8 cellular contexts compared by ENCODE assay signal in the genomic region with DNA sequence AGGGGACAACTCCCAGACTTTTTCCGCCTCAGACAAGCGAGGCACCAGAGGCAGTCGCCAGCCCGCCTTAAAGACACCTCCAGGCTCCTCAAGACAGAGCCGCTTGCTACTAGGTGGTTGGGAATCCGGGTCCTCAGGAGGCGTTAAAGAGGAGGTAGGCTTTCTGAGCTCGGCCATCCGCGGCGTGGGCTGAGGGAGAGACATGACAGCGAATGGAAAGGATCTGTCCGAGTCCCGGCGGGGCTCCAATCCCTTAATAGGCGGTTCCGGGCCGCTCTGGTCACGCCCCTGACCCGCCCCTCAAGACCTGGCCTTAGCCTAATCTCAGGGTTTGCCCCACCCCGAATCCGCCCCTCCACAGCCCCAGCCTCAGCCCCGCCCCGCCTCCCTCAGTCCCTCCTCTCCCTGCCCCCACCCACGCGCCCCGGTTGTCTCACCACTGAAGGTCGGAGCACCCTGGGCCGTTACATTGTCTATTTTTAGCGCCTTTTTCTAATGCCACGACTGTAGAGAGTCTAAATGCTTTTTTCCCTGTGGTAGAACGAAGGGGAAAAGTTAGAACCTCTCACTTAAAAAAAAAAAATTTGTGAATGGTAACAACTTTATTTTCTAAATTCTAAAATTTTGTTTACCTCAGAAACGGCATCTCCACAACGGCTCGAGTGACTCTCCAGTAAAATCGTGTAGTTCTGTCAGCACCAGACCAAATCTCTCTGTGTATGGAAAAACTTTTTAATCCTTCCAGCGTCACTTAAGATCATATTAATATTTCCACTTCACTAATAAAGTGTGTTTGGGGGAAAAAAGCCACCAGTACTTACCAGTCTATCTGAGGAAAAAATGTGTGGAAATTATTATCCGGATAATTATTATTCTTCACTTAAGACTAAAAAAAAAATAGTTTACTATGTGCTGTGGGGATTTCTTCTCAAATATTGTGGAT. TPM values are rescaled to one million over a fixed set of nuclear protein-coding genes. Genes with fewer than 3 reads are reported as not detected.
DNase-seq lines count a peak whose midpoint lies in the region; ATAC-seq and TF ChIP-seq lines count a peak whose summit lies in the region.

TSS of gene RAD51AP2 (minus strand) at position 229 of the 943 bp plus-strand sequence. CDS start at position 204, 25 bp downstream.

- no peaks in the 10 kb centered on the region for H3K36me3 ChIP-seq in HCT116 (ENCODE audit: control insufficient read depth in 1 of 2, insufficient read depth in 2 of 2, low read length in 2 of 2)

- no peaks in the 10 kb centered on the region for H3K9me2 ChIP-seq in HCT116 (ENCODE audit: insufficient read depth)

- peak within 1 kb of the TSS; percentile 54 for H3K9ac ChIP-seq in HCT116 (ENCODE audit: low read length)

- H3K27ac ChIP-seq in HCT116 (ENCODE audit: low read depth, low read length), result no peak within 1 kb of the TSS

- ATAC-seq in HCT116 (peak; percentile 94), WTC11 (peak; percentile 91)

- peak within 1 kb of the TSS; percentile 95 for H2AFZ ChIP-seq in HCT116 (ENCODE audit: low read depth, low read length, poor library complexity, severe bottlenecking)

- H3K27me3 ChIP-seq in HCT116 (ENCODE audit: insufficient read depth, low read length), result no peaks in the 10 kb centered on the region

- H3K4me2 ChIP-seq in HCT116 (ENCODE audit: low read length), result peak within 1 kb of the TSS; percentile 87

- CTCF ChIA-PET in activated naive CD4-positive, alpha-beta T cell treated with anti-CD3 and anti-CD28 coated beads, Interleukin-2, amount 10 ng/mL, durations not matched to agents 7 days and 5 days (lab: Charles Lee), result no interaction called here
- CTCF ChIA-PET in HCT116 (lab: Charles Lee), result no interaction called here
- CTCF ChIA-PET in WTC11 (lab: Charles Lee), result interaction anchor here (1.0 kb wide), 1 partner anchor 209 kb away, joined by 4 read pairs; no protein-coding TSS in a partner anchor

- intact Hi-C loops in HCT116 (cut with micrococcal nuclease), result no loop called here

- peak within 1 kb of the TSS; percentile 43 to 61 for H3K4me3 ChIP-seq in HCT116 (replicated peaks in 1 of 2; ENCODE audit: low read depth in 1 of 2, low read length in 2 of 2)

- TF ChIP-seq POLR2A in HCT116 (IDR thresholded peaks at IDR 0.05; ENCODE audit: borderline replicate concordance, extremely low read depth, insufficient read depth, insufficient read length), result no peak

- no peaks in the 10 kb centered on the region for H3K4me1 Mint-ChIP-seq in activated naive CD4-positive, alpha-beta T cell treated with anti-CD3 and anti-CD28 coated beads, Interleukin-2, amount 10 ng/mL, durations not matched to agents 7 days and 5 days
- H3K4me1 Mint-ChIP-seq in WTC11, result peaks cover 44% of the 10 kb centered on the region

- no peaks in the 10 kb centered on the region for H4K20me1 ChIP-seq in HCT116 (ENCODE audit: insufficient read depth)

- TF ChIP-seq CTCF in HCT116 (IDR thresholded peaks at IDR 0.05 in 2 of 3, conservative IDR thresholded peaks at IDR 0.05 in 1 of 3; ENCODE audit: borderline replicate concordance in 1 of 3, insufficient read depth in 1 of 3, low read depth in 2 of 3, low read length in 2 of 3) (no peak), WTC11 (IDR thresholded peaks at IDR 0.05) (no peak)

- H3K27ac Mint-ChIP-seq in activated naive CD4-positive, alpha-beta T cell treated with anti-CD3 and anti-CD28 coated beads, Interleukin-2, amount 10 ng/mL, durations not matched to agents 7 days and 5 days, result no peak within 1 kb of the TSS
- H3K27ac Mint-ChIP-seq in WTC11, result peak within 1 kb of the TSS; percentile 81

- POLR2A ChIA-PET in HCT116 (lab: Charles Lee), result no interaction called here
- POLR2A ChIA-PET in WTC11 (lab: Charles Lee), result interaction anchor here (1.2 to 1.4 kb wide), 2 partner anchors 22 to 25 kb away, joined by 4 read pairs; partner anchors contain the start of gene VSNL1

- no TSS peak for BruUV-seq in HCT116 (replicated peaks; lab: Mats Ljungman, UMichigan)

- H3K79me2 ChIP-seq in HCT116 (ENCODE audit: insufficient read depth, low read length), result no peaks in the 10 kb centered on the region

- H3K9me3 Mint-ChIP-seq in activated naive CD4-positive, alpha-beta T cell treated with anti-CD3 and anti-CD28 coated beads, Interleukin-2, amount 10 ng/mL, durations not matched to agents 7 days and 5 days, result no peaks in the 10 kb centered on the region
- H3K9me3 Mint-ChIP-seq in WTC11, result no peaks in the 10 kb centered on the region

- RAD21 ChIA-PET in HCT116 (lab: Charles Lee; ENCODE audit: low non-redundant PET in 1 of 2, low total read pairs in 2 of 2, uncharacterized antibody in 2 of 2, unreplicated experiment in 2 of 2), result no interaction called here

- H3K4me1 ChIP-seq in HCT116 (ENCODE audit: control insufficient read depth in 1 of 2, insufficient read depth in 2 of 2, low read length in 2 of 2), result peaks cover 0 to 11% of the 10 kb centered on the region in 2 experiments; a peak in 3 of 4 replicates

- peaks cover 12% of the 10 kb centered on the region for H3K27me3 Mint-ChIP-seq in activated naive CD4-positive, alpha-beta T cell treated with anti-CD3 and anti-CD28 coated beads, Interleukin-2, amount 10 ng/mL, durations not matched to agents 7 days and 5 days
- peaks cover 3% of the 10 kb centered on the region; the same call in 1 of the 2 replicates for H3K27me3 Mint-ChIP-seq in WTC11 (ENCODE audit: low read depth)

- no peak within 1 kb of the TSS for H3K4me3 Mint-ChIP-seq in activated naive CD4-positive, alpha-beta T cell treated with anti-CD3 and anti-CD28 coated beads, Interleukin-2, amount 10 ng/mL, durations not matched to agents 7 days and 5 days
- H3K4me3 Mint-ChIP-seq in WTC11, result peak within 1 kb of the TSS; percentile 81

- TF ChIP-seq RAD21 in HCT116 (IDR thresholded peaks at IDR 0.05; ENCODE audit: low read depth), result no peak

- H3K36me3 Mint-ChIP-seq in activated naive CD4-positive, alpha-beta T cell treated with anti-CD3 and anti-CD28 coated beads, Interleukin-2, amount 10 ng/mL, durations not matched to agents 7 days and 5 days, result no peaks in the 10 kb centered on the region
- H3K36me3 Mint-ChIP-seq in WTC11, result no peaks in the 10 kb centered on the region

- no peaks in the 10 kb centered on the region for H3K9me3 ChIP-seq in HCT116 (ENCODE audit: control insufficient read depth in 1 of 2, insufficient read depth in 1 of 2, low read depth in 1 of 2, low read length in 2 of 2)

- DNase-seq in activated naive CD4-positive, alpha-beta T cell treated with anti-CD3 and anti-CD28 coated beads, Interleukin-2, amount 10 ng/mL, durations not matched to agents 7 days and 5 days, result peak; percentile 21
- DNase-seq in activated naive CD4-positive, alpha-beta T cell treated with Interleukin-2 at 50 U/mL for 16 hours, result no peak
- DNase-seq in HCT116 (ENCODE audit: low read depth, low spot score) (peak; percentile 75), LoVo (ENCODE audit: low spot score) (peak; percentile 86), WTC11 (ENCODE audit: low spot score) (peak; percentile 82), glomerular visceral epithelial cell (ENCODE audit: extremely low spot score) (peak; percentile 86), occipital lobe (lab: John Stamatoyannopoulos, UW) (peak; percentile 72), NOMO-1 treated with DMSO at 0.1 percent for 48 hours (lab: John Stamatoyannopoulos, UW; ENCODE audit: unreplicated experiment) (no peak)

TF ChIP-seq in HCT116, 20 proteins besides CTCF, POLR2A, EP300 and RAD21 (continues in another document):
- TF ChIP-seq SP1 (IDR thresholded peaks at IDR 0.05; ENCODE audit: low read depth), result peak; percentile 99
- peak; percentile 82 for TF ChIP-seq EGR1 (IDR thresholded peaks at IDR 0.05; ENCODE audit: low read depth)
- TF ChIP-seq MAX (IDR thresholded peaks at IDR 0.05), result peak; percentile 39
- no peak for TF ChIP-seq ELF1 (IDR thresholded peaks at IDR 0.05; ENCODE audit: borderline replicate concordance, low read depth)
- no peak for TF ChIP-seq YY1 (IDR thresholded peaks at IDR 0.05; ENCODE audit: extremely low read depth, insufficient replicate concordance, low read depth, low read length)
- peak; percentile 74 for TF ChIP-seq POLR2AphosphoS5 (IDR thresholded peaks at IDR 0.05; ENCODE audit: low read depth, low read length)
- TF ChIP-seq, protein P1, sequence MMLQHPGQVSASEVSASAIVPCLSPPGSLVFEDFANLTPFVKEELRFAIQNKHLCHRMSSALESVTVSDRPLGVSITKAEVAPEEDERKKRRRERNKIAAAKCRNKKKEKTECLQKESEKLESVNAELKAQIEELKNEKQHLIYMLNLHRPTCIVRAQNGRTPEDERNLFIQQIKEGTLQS (IDR thresholded peaks at IDR 0.05), result no peak
- TF ChIP-seq SRF (IDR thresholded peaks at IDR 0.05; ENCODE audit: low read depth), result peak; percentile 99
- TF ChIP-seq ZFX (IDR thresholded peaks at IDR 0.05), result no peak
- TF ChIP-seq FOSL1 (IDR thresholded peaks at IDR 0.05; ENCODE audit: low read depth), result no peak
- no peak for TF ChIP-seq SIN3A (IDR thresholded peaks at IDR 0.05; ENCODE audit: low read depth)

TF ChIP-seq in WTC11, 78 proteins besides CTCF, POLR2A, EP300 and RAD21:
- peak; percentile 100 for TF ChIP-seq SP1 (CRISPR knock-in tag; conservative IDR thresholded peaks at IDR 0.05)
- TF ChIP-seq SOX15 (CRISPR knock-in tag; IDR thresholded peaks at IDR 0.05), result no peak
TF ChIP-seq in WTC11: peak in this region for 1.

RNA-seq across cellular contexts. Expression of gene RAD51AP2, which starts in this region (rescaled TPM):
- total RNA-seq in HCT116 (2021; ENCODE audit: unreplicated experiment) (0.10 TPM), WTC11 (2021) (0.26 to 0.37 TPM (median 0.30 TPM) in 3 replicates), occipital lobe (0.47 TPM)
- 0.02 and 0.03 TPM in 2 replicates for polyA plus RNA-seq in HCT116 (2012)

Comparison
In these comparisons a context has a peak if more than half of its experiments do, and no peak if none do; other contexts are left out.
1. DNase-seq: peak in activated naive CD4-positive, alpha-beta T cell treated with anti-CD3 and anti-CD28 coated beads, Interleukin-2, amount 10 ng/mL, durations not matched to agents 7 days and 5 days (single experiment), LoVo (single experiment) and glomerular visceral epithelial cell (single experiment); none in activated naive CD4-positive, alpha-beta T cell treated with Interleukin-2 at 50 U/mL for 16 hours (single experiment) and NOMO-1 treated with DMSO at 0.1 percent for 48 hours (single experiment).
2. Peak in DNase-seq, ATAC-seq, H3K4me3 ChIP-seq, H3K9ac ChIP-seq and H3K4me2 ChIP-seq in HCT116; RNA of the gene not detected or under 1 TPM.
3. Peak in DNase-seq and ATAC-seq in WTC11; RNA of the gene not detected or under 1 TPM.
4. Peak in DNase-seq in occipital lobe; RNA of the gene not detected or under 1 TPM.